In genomic region chr7:116857052-116857451, GRCh38 we compare ENCODE assay signal across 6 cellular contexts.
"Had no signal": no experiment of that assay in that cellular context is flagged by ENCODE, and none has a peak within 500 bp of the region (broad histone marks: within the 10 kb centered on the region; RNA-seq: fewer than 3 reads in every experiment).

No MANE protein-coding gene starts in this region.

- H3K9ac ChIP-seq: GM23248 had no signal

- H3K4me3 ChIP-seq: GM23248, K562 had no signal

- DNase-seq: GM23248, H7, HCEC 1CT, IMR-90 had no signal

- H2AFZ ChIP-seq: GM23248 had no signal

- FAIRE-seq: HTR-8/SVneo, K562 had no signal

- H3K27ac ChIP-seq: GM23248 had no signal
